Comparison of ENCODE assay signal across 11 cellular contexts in genomic region chr2:43737097-43737854, GRCh38. TPM values are rescaled to one million over a fixed set of nuclear protein-coding genes. Genes with fewer than 3 reads are reported as not detected.
DNase-seq lines count a peak whose midpoint lies in the region; ATAC-seq and TF ChIP-seq lines count a peak whose summit lies in the region.
"Had no signal": no experiment of that assay in that cellular context is flagged by ENCODE, and none has a peak within 500 bp of the region (broad histone marks: within the 10 kb centered on the region; RNA-seq: fewer than 3 reads in every experiment).

No MANE protein-coding gene starts in this region.

- peak; percentile 19 for DNase-seq in ELF-1 (ENCODE audit: low read depth, low spot score)
- peak; percentile 84 for DNase-seq in fibroblast of pulmonary artery (ENCODE audit: low read depth)
- peak; percentile 92 for DNase-seq in renal cortical epithelial cell (ENCODE audit: low read depth)
- DNase-seq in 8988T = no peak
- DNase-seq in activated CD8-positive, alpha-beta memory T cell treated with anti-CD3 and anti-CD28 coated beads, Interleukin-2, amount 50 U/mL, for 4 hours = no peak
- DNase-seq in G401 (ENCODE audit: low spot score) = no peak
- no peak for DNase-seq in UCSD-AML1 (lab: John Stamatoyannopoulos, UW; ENCODE audit: unreplicated experiment)
- DNase-seq: activated naive CD4-positive, alpha-beta T cell; Caco-2; Karpas-422 had no signal

- ATAC-seq in SK-N-SH treated with all-trans-retinoic acid at 6 μM for 48 hours = peak; percentile 94

- in situ Hi-C loops in G401 (cut with HindIII; ENCODE audit: low sequenced_read_pairs) = no loop called here

- no peak overlapping the region for H3K4me3 ChIP-seq in fibroblast of pulmonary artery (replicated peaks; ENCODE audit: low read depth, low read length)

- no peak for TF ChIP-seq CTCF in fibroblast of pulmonary artery (IDR thresholded peaks at IDR 0.05; ENCODE audit: low read length, missing control alignments)

TF ChIP-seq in SK-N-SH treated with all-trans-retinoic acid at 6 μM for 48 hours, 23 proteins besides CTCF, POLR2A, EP300 and RAD21:
- peak; percentile 78; the same call in 1 of the 2 replicates for TF ChIP-seq SNAI2 (CRISPR knock-in tag; IDR thresholded peaks at IDR 0.05)
- TF ChIP-seq ESRRG (CRISPR knock-in tag; IDR thresholded peaks at IDR 0.05) = no peak
- no peak for TF ChIP-seq BACH2 (CRISPR knock-in tag; IDR thresholded peaks at IDR 0.05; ENCODE audit: borderline replicate concordance)
- no peak for TF ChIP-seq OSR1 (CRISPR knock-in tag; IDR thresholded peaks at IDR 0.05)
- TF ChIP-seq CSDC2 (CRISPR knock-in tag; IDR thresholded peaks at IDR 0.05) = 0 out of 2 replicates have a peak, but pooled peaks have one; percentile 60
- no peak for TF ChIP-seq TOX (CRISPR knock-in tag; IDR thresholded peaks at IDR 0.05; ENCODE audit: borderline replicate concordance)
- peak; percentile 22; the same call in 1 of the 2 replicates for TF ChIP-seq ISL1 (CRISPR knock-in tag; IDR thresholded peaks at IDR 0.05)
- no peak for TF ChIP-seq CREB5 (CRISPR knock-in tag; IDR thresholded peaks at IDR 0.05; ENCODE audit: low read depth)
- TF ChIP-seq GLIS3 (CRISPR knock-in tag; IDR thresholded peaks at IDR 0.05) = no peak
- TF ChIP-seq POU6F1 (CRISPR knock-in tag; IDR thresholded peaks at IDR 0.05; ENCODE audit: borderline replicate concordance, low read depth) = 0 out of 2 replicates have a peak, but pooled peaks have one; percentile 49
- TF ChIP-seq ZNF8 (CRISPR knock-in tag; IDR thresholded peaks at IDR 0.05) = peak; percentile 68; the same call in 1 of the 2 replicates
- TF ChIP-seq ZFP3 (CRISPR knock-in tag; IDR thresholded peaks at IDR 0.05) = peak; percentile 79
- TF ChIP-seq ARNTL (CRISPR knock-in tag; IDR thresholded peaks at IDR 0.05; ENCODE audit: borderline replicate concordance, low read depth) = no peak
TF ChIP-seq in SK-N-SH treated with all-trans-retinoic acid at 6 μM for 48 hours: peak in this region for 6.

RNA-seq across cellular contexts. Expression of gene DYNC2LI1, which starts 36.6 kb away (rescaled TPM):
- 39.6 and 72.6 TPM in 2 replicates for total RNA-seq in renal cortical epithelial cell
- total RNA-seq in G401 (2014; rRNA removed; shearing (Covaris generic)) = 22.4 and 27.8 TPM in 2 replicates

Comparison
In these comparisons a context has a peak if more than half of its experiments do, and no peak if none do; other contexts are left out.
1. DNase-seq: peak in ELF-1 (single experiment), fibroblast of pulmonary artery (single experiment) and renal cortical epithelial cell (single experiment); none in 8988T (single experiment), activated CD8-positive, alpha-beta memory T cell treated with anti-CD3 and anti-CD28 coated beads, Interleukin-2, amount 50 U/mL, for 4 hours (single experiment), G401 (single experiment) and UCSD-AML1 (single experiment).